1 cellular context compared by ENCODE assay signal in the genomic region with DNA sequence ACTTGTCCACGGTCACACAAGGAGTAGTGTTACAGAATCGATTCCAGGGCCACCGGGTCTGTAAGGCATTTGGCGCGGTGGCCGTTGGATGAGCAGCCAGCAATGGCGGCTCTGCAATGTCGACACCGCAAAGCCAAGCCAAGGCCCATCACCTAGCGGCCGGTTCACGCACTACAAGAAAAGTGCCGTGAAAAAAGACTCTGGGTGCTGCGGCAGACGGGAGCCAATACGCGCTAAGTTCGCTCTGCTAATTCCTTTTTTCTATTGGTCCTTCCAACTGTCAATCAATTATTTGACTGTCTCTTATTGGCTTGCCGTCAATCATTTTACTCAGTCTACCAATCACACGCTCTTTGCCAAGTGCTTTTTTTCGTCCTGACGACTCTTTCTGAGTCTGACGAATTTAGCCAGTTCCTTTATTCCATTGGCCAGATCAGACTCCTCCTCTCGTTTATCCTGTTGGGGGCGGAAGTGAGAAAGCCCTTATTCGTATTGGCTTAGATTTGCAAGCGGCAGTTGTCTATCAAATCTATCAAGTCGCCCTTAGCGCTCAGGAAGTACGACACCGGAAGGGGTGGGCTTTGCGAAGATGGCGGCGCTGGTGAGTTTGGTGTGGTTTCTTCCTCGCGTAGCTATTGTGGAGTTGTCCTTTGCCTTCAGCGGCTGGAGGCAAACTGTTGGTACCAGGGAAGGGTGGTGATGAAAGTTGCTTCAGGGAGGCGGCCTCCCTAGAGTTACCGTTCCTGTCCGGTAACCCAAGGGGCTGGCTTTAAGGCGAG.
A peak's percentile ranks its signal among the peaks of the same experiment; 100 is the strongest.
TF ChIP-seq lines count a peak whose summit lies in the region.

A gene with protein sequence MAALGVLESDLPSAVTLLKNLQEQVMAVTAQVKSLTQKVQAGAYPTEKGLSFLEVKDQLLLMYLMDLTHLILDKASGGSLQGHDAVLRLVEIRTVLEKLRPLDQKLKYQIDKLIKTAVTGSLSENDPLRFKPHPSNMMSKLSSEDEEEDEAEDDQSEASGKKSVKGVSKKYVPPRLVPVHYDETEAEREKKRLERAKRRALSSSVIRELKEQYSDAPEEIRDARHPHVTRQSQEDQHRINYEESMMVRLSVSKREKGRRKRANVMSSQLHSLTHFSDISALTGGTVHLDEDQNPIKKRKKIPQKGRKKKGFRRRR (plus strand): TSS at position 577 of the 779 bp plus-strand sequence. CDS start 13 bp downstream, at position 590.

TF ChIP-seq in GM23338, 12 proteins besides CTCF, POLR2A, EP300 and RAD21:
- TF ChIP-seq, protein P1, sequence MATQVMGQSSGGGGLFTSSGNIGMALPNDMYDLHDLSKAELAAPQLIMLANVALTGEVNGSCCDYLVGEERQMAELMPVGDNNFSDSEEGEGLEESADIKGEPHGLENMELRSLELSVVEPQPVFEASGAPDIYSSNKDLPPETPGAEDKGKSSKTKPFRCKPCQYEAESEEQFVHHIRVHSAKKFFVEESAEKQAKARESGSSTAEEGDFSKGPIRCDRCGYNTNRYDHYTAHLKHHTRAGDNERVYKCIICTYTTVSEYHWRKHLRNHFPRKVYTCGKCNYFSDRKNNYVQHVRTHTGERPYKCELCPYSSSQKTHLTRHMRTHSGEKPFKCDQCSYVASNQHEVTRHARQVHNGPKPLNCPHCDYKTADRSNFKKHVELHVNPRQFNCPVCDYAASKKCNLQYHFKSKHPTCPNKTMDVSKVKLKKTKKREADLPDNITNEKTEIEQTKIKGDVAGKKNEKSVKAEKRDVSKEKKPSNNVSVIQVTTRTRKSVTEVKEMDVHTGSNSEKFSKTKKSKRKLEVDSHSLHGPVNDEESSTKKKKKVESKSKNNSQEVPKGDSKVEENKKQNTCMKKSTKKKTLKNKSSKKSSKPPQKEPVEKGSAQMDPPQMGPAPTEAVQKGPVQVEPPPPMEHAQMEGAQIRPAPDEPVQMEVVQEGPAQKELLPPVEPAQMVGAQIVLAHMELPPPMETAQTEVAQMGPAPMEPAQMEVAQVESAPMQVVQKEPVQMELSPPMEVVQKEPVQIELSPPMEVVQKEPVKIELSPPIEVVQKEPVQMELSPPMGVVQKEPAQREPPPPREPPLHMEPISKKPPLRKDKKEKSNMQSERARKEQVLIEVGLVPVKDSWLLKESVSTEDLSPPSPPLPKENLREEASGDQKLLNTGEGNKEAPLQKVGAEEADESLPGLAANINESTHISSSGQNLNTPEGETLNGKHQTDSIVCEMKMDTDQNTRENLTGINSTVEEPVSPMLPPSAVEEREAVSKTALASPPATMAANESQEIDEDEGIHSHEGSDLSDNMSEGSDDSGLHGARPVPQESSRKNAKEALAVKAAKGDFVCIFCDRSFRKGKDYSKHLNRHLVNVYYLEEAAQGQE (IDR thresholded peaks at IDR 0.05; ENCODE audit: unreplicated experiment): peak; percentile 11
- no peak for TF ChIP-seq EZH2 (IDR thresholded peaks at IDR 0.05; ENCODE audit: low read depth, unreplicated experiment)
- peak; percentile 93; the same call in 1 of the 2 replicates for TF ChIP-seq ZNF114 (CRISPR knock-in tag; IDR thresholded peaks at IDR 0.05)
- TF ChIP-seq NANOG (IDR thresholded peaks at IDR 0.05; ENCODE audit: borderline replicate concordance): no peak
- TF ChIP-seq, protein P2, sequence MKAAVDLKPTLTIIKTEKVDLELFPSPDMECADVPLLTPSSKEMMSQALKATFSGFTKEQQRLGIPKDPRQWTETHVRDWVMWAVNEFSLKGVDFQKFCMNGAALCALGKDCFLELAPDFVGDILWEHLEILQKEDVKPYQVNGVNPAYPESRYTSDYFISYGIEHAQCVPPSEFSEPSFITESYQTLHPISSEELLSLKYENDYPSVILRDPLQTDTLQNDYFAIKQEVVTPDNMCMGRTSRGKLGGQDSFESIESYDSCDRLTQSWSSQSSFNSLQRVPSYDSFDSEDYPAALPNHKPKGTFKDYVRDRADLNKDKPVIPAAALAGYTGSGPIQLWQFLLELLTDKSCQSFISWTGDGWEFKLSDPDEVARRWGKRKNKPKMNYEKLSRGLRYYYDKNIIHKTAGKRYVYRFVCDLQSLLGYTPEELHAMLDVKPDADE (IDR thresholded peaks at IDR 0.05): peak; percentile 51; the same call in 1 of the 2 replicates
- TF ChIP-seq POLR2AphosphoS5 (IDR thresholded peaks at IDR 0.05; ENCODE audit: low read depth): peak; percentile 44; the same call in 1 of the 2 replicates
- no peak for TF ChIP-seq EZH2phosphoT487 (IDR thresholded peaks at IDR 0.05; ENCODE audit: unreplicated experiment)
- no peak for TF ChIP-seq ZNF331 (CRISPR knock-in tag; IDR thresholded peaks at IDR 0.05; ENCODE audit: low read depth)
- peak; percentile 94 for TF ChIP-seq CREB1 (CRISPR knock-in tag; IDR thresholded peaks at IDR 0.05; ENCODE audit: low read depth)
- TF ChIP-seq STAT1 (IDR thresholded peaks at IDR 0.05; ENCODE audit: unreplicated experiment): no peak
- TF ChIP-seq JUNB (IDR thresholded peaks at IDR 0.05; ENCODE audit: unreplicated experiment): no peak
TF ChIP-seq in GM23338: peak in this region for 5.
